In the genomic region with DNA sequence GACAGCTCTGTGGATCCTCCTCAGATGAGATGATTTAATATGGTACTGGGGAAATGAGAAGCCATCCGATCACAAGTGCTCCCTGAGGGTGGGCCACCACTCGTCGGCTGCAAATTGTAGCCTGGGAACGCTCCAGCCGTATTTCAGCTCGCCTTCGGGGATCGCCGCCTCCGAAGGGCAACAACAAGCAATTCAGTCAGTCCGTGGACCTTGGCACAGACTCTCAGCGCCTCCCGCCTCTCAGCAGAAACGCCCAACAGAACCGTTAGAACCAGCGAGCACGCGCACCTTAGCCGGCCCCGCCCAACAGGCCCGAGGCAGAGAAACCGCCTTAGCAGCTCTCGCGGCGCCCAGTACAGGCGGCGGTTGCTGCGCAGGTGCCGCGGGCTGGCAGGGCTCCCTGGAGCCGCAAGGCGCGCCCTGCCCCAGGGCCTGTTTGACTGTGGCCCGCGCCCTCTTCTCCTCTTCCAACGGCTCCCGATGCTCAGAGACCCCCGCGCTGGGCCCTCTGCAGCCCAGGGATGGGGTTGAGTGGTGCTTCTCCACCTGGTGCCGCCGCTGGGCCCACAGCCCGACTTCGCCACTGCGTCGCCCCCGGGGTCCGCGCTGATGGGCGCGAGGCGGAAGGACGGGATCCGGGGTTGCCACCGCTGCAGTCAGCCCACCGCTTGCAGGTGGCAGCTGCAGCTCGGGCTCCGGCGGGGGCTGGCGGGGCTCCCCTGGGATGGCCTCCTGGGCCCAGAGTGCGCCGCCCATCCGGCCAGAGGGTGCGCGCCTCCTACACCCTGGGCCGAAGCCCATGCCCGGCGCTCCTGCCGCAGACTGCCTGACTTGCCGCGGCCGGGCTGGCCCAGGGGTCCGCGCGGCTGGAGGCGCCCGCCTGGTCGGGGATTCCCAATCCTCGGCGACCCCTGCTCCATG, we compare ENCODE assay signal across 7 cellular contexts.
DNase-seq lines count a peak whose midpoint lies in the region; TF ChIP-seq lines count a peak whose summit lies in the region.
"Not testable (repeated sequence)": the region's sequence is repeated elsewhere in the genome, so short reads cannot be mapped to it uniquely, and the experiment has no call there.

No MANE protein-coding gene starts in this region.

- POLR2A ChIA-PET in RWPE1 (lab: Yijun Ruan, JAX; ENCODE audit: low non-redundant PET): not testable (repeated sequence)

- H3K4me3 ChIP-seq in GM12875 (ENCODE audit: low read depth, low read length): peak overlapping the region; percentile 56
- H3K4me3 ChIP-seq in epithelial cell of proximal tubule (ENCODE audit: low read depth, low read length): peak overlapping the region; percentile 51
- peak overlapping the region; percentile 20 for H3K4me3 ChIP-seq in lower leg skin (ENCODE audit: low read depth, poor library complexity, severe bottlenecking)
- peak overlapping the region in 4 of 7 experiments; percentile 2 to 27 (median 23) for H3K4me3 ChIP-seq in skin epidermis

- H3K27ac ChIP-seq in RWPE1, skin epidermis: not testable (repeated sequence)

- DNase-seq in NCI-H1436 (lab: John Stamatoyannopoulos, UW) (peak; percentile 19), RWPE1 (ENCODE audit: low spot score) (peak; percentile 9)
- peak; percentile 42 for DNase-seq in activated naive CD4-positive, alpha-beta T cell treated with Interleukin-2 at 50 U/mL for 16 hours
- DNase-seq in epithelial cell of proximal tubule (ENCODE audit: low read depth); lower leg skin (ENCODE audit: low spot score in 2 of 2): not testable (repeated sequence)

- CTCF ChIA-PET in RWPE1 (lab: Yijun Ruan, JAX): interaction anchor here (1.1 kb wide), 1 partner anchor 11 kb away, joined by 3 read pairs; no protein-coding TSS in a partner anchor

- 0 to 1% methylated on average over 44 to 45 of the region's 79 CpGs for WGBS in lower leg skin, 2 donors

- TF ChIP-seq POLR2A in lower leg skin (IDR thresholded peaks at IDR 0.05): not testable (repeated sequence)

- TF ChIP-seq CTCF in GM12875 (IDR thresholded peaks at IDR 0.05; ENCODE audit: borderline replicate concordance, insufficient read depth, low read depth, low read length); RWPE1 (conservative IDR thresholded peaks at IDR 0.05; ENCODE audit: low read depth); epithelial cell of proximal tubule (conservative IDR thresholded peaks at IDR 0.05; ENCODE audit: low read depth, low read length); lower leg skin (IDR thresholded peaks at IDR 0.05): not testable (repeated sequence)

- intact Hi-C loops in lower leg skin (cut with DNase I; ENCODE audit: low total_unique reads): not testable (repeated sequence)
